ENCODE assay signal across 7 cellular contexts in the genomic region with DNA sequence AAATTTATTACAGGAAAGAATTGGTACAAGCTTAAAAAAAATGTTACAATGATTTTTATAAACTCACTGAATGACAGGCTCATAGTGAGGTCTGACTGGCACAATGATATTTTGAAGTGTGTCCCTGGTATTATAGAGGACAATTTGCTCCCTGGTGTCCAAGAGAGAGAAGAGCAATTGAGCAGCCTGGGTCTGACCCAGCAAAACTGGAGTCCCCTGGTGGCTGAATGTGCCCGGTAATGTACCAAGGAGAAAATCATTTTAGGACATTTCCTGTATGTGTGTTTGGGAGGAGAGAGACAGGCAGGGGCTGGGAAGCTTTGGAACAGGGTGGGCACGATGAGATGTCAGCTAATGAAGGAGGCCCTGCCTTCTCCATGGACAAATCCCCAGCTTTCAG.
A peak's percentile ranks its signal among the peaks of the same experiment; 100 is the strongest.
DNase-seq lines count a peak whose midpoint lies in the region; TF ChIP-seq lines count a peak whose summit lies in the region.

No MANE protein-coding gene starts in this region.

- H3K4me3 ChIP-seq in GM12865 (ENCODE audit: low read depth, low read length): no peak overlapping the region
- no peak overlapping the region for H3K4me3 ChIP-seq in choroid plexus epithelial cell (ENCODE audit: low read depth, low read length)
- H3K4me3 ChIP-seq in vagina: no peak overlapping the region

- TF ChIP-seq CTCF in GM12865 (IDR thresholded peaks at IDR 0.05; ENCODE audit: insufficient read depth, low read depth, low read length, missing control alignments) (peak; percentile 39), choroid plexus epithelial cell (conservative IDR thresholded peaks at IDR 0.05; ENCODE audit: low read depth, low read length) (peak; percentile 84), mesothelial cell of epicardium (IDR thresholded peaks at IDR 0.05; ENCODE audit: unreplicated experiment) (peak; percentile 28), vagina (IDR thresholded peaks at IDR 0.05) (peak in 1 of 3 experiments; percentile 13)

- peaks cover 26% of the 10 kb centered on the region for H3K4me1 Mint-ChIP-seq in mesothelial cell of epicardium

- no peaks in the 10 kb centered on the region for H3K36me3 Mint-ChIP-seq in mesothelial cell of epicardium

- intact Hi-C loops in vagina (cut with DNase I): no loop called here

- H3K36me3 ChIP-seq in vagina: no peaks in the 10 kb centered on the region

- H3K4me3 Mint-ChIP-seq in mesothelial cell of epicardium: no peak overlapping the region

- no peaks in the 10 kb centered on the region for H3K27me3 ChIP-seq in vagina

- no peak for TF ChIP-seq POLR2A in vagina (IDR thresholded peaks at IDR 0.05)

- H3K9me3 Mint-ChIP-seq in mesothelial cell of epicardium: no peaks in the 10 kb centered on the region

- peak; percentile 48 for DNase-seq in GM12865 (ENCODE audit: low read depth)
- peak; percentile 63 for DNase-seq in NCI-H460 (ENCODE audit: extremely low read depth, low read depth)
- DNase-seq in choroid plexus epithelial cell (ENCODE audit: low read depth): peak; percentile 61
- no peak for DNase-seq in mesothelial cell of epicardium (ENCODE audit: low spot score in 2 of 2, unreplicated experiment in 2 of 2)
- DNase-seq in NCI-H1417 treated with DMSO at 0.1 percent for 48 hours (lab: John Stamatoyannopoulos, UW): no peak
- no peak for DNase-seq in vagina (ENCODE audit: extremely low spot score in 2 of 2)
- no peak for DNase-seq in T-helper 9 cell

- H3K27ac Mint-ChIP-seq in mesothelial cell of epicardium: peak overlapping the region; percentile 27

- no peaks in the 10 kb centered on the region for H3K9me3 ChIP-seq in vagina

- H3K27ac ChIP-seq in vagina: no peak overlapping the region

- no peaks in the 10 kb centered on the region for H3K27me3 Mint-ChIP-seq in mesothelial cell of epicardium (ENCODE audit: low read depth)

- H3K4me1 ChIP-seq in vagina: peaks cover 32% of the 10 kb centered on the region

Comparison
In these comparisons a context has a peak if more than half of its experiments do, and no peak if none do; other contexts are left out.
1. DNase-seq: peak in GM12865 (single experiment), NCI-H460 (single experiment) and choroid plexus epithelial cell (single experiment); none in mesothelial cell of epicardium (0 of 2), NCI-H1417 treated with DMSO at 0.1 percent for 48 hours (single experiment), vagina (0 of 2) and T-helper 9 cell (single experiment).